Comparison of ENCODE assay signal across 12 cellular contexts in the genomic region with DNA sequence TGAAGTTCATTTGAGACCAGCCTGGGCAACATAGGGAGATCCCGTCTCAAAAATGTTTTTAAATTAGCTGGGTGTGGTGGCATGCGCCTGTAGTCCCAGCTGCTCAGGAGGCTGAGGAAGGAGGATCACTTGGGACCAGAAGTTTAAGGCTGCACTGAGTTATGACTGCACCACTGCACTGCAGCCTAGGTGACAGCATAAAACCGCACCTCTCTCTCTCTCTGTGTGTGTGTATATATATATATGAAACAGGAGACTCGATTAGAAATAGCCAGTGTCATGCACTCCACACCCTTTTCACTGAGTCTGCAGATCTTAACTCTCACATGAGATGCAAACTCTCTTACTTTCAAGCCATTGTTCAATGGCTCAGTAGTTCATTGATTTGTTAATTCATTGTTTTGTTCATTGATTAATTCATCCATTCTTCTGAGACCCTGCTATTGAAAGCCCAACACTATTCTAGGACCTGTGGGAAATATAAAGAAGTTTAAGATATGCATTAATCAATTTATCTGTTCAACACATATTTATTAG. TPM values are rescaled to one million over a fixed set of nuclear protein-coding genes. Genes with fewer than 3 reads are reported as not detected.
A peak's percentile ranks its signal among the peaks of the same experiment; 100 is the strongest.
DNase-seq lines count a peak whose midpoint lies in the region; ATAC-seq and TF ChIP-seq lines count a peak whose summit lies in the region.
"Had no signal": no experiment of that assay in that cellular context is flagged by ENCODE, and none has a peak within 500 bp of the region (broad histone marks: within the 10 kb centered on the region; RNA-seq: fewer than 3 reads in every experiment).

No MANE protein-coding gene starts in this region.

- no peaks in the 10 kb centered on the region for H4K20me1 ChIP-seq in OCI-LY7 (ENCODE audit: insufficient read depth, low read length)

- intact Hi-C loops in OCI-LY7 (cut with micrococcal nuclease; ENCODE audit: unreplicated experiment), result loop anchor here (5.0 kb wide), 1 partner anchor 182 kb away; the partner anchor contains the start of gene TRERF1

- no peak for TF ChIP-seq CTCF in OCI-LY7 (conservative IDR thresholded peaks at IDR 0.05; ENCODE audit: low read length)
- TF ChIP-seq CTCF in right atrium auricular region (IDR thresholded peaks at IDR 0.05), result no peak

- CTCF ChIA-PET in OCI-LY7 (lab: Charles Lee; ENCODE audit: unreplicated experiment), result no interaction called here

- H3K4me3 ChIP-seq in OCI-LY7 (ENCODE audit: low read depth, low read length, poor library complexity, severe bottlenecking) (no peak overlapping the region), right atrium auricular region (no peak overlapping the region)
- H3K4me3 ChIP-seq: upper lobe of left lung had no signal

- BruUV-seq in OCI-LY7 (replicated peaks; lab: Mats Ljungman, UMichigan), result no TSS peak

- no peaks in the 10 kb centered on the region for H3K9me3 ChIP-seq in OCI-LY7 (ENCODE audit: low read length)
- H3K9me3 ChIP-seq in right atrium auricular region, result no peaks in the 10 kb centered on the region
- H3K9me3 ChIP-seq: upper lobe of left lung had no signal

- peak overlapping the region; percentile 58 for H3K4me2 ChIP-seq in OCI-LY7 (ENCODE audit: low read length)

- ATAC-seq in GM18520 (IDR thresholded peaks at IDR 0.05; ENCODE audit: unreplicated experiment) (peak; percentile 15), GM21390 (IDR thresholded peaks at IDR 0.05; ENCODE audit: unreplicated experiment) (peak; percentile 56), HG03045 (IDR thresholded peaks at IDR 0.05; ENCODE audit: unreplicated experiment) (peak; percentile 33)
- ATAC-seq: left ventricle myocardium superior had no signal

- H2AFZ ChIP-seq in OCI-LY7 (ENCODE audit: low read length), result peak overlapping the region; percentile 73; the same call in 1 of the 2 replicates

- no peaks in the 10 kb centered on the region for H3K79me2 ChIP-seq in OCI-LY7 (ENCODE audit: insufficient read depth, low read depth, low read length)

- peak overlapping the region; percentile 39 for H3K27ac ChIP-seq in OCI-LY7 (ENCODE audit: low read depth, low read length, poor library complexity, severe bottlenecking)
- H3K27ac ChIP-seq in right atrium auricular region, result no peak overlapping the region
- H3K27ac ChIP-seq: upper lobe of left lung had no signal

- POLR2A ChIA-PET in OCI-LY7 (lab: Charles Lee), result no interaction called here

- DNase-seq in OCI-LY7 (ENCODE audit: low spot score), result no peak
- DNase-seq in germinal center (ENCODE audit: low spot score), result no peak
- DNase-seq in SW480 (ENCODE audit: low spot score), result no peak
- DNase-seq in right atrium auricular region (ENCODE audit: low spot score), result no peak
- DNase-seq in NK-92 (lab: John Stamatoyannopoulos, UW; ENCODE audit: unreplicated experiment), result no peak
- DNase-seq: cerebellar nuclear complex, left ventricle myocardium superior, NCI-H526 treated with DMSO at 0.1 percent for 48 hours, upper lobe of left lung had no signal

- no peaks in the 10 kb centered on the region for H3K27me3 ChIP-seq in right atrium auricular region
- H3K27me3 ChIP-seq: upper lobe of left lung had no signal

- H3K4me1 ChIP-seq in OCI-LY7 (ENCODE audit: insufficient read depth, low read length, poor library complexity, severe bottlenecking) (peaks cover 15% of the 10 kb centered on the region), right atrium auricular region (no peaks in the 10 kb centered on the region)
- H3K4me1 ChIP-seq: upper lobe of left lung had no signal

- H3K36me3 ChIP-seq in OCI-LY7 (ENCODE audit: insufficient read depth, low read length), result peaks cover 12% of the 10 kb centered on the region
- no peaks in the 10 kb centered on the region for H3K36me3 ChIP-seq in right atrium auricular region

- H3K9me2 ChIP-seq in OCI-LY7 (ENCODE audit: insufficient read depth, low read length), result no peaks in the 10 kb centered on the region

RNA-seq across cellular contexts. Expression of gene MRPS10, which starts 52.4 kb away (rescaled TPM):
- total RNA-seq in OCI-LY7 (2014; rRNA removed; shearing (Covaris generic)), result 25.1 and 25.8 TPM in 2 replicates
- total RNA-seq in OCI-LY7 (2022) (44.6 and 45.0 TPM in 2 replicates), right atrium auricular region (10 to 100 TPM; 27.9 to 52.4 TPM)
